ENCODE assay signal across 7 cellular contexts in genomic region chr19:9323557-9323918, GRCh38. TPM values are rescaled to one million over a fixed set of nuclear protein-coding genes. Genes with fewer than 3 reads are reported as not detected.
DNase-seq lines count a peak whose midpoint lies in the region; FAIRE-seq and TF ChIP-seq lines count a peak whose summit lies in the region.

No MANE protein-coding gene starts in this region.

- no peaks in the 10 kb centered on the region for H3K9me2 ChIP-seq in SK-N-SH

- TF ChIP-seq EP300 in SK-N-SH (IDR thresholded peaks at IDR 0.05; ENCODE audit: borderline replicate concordance in 1 of 2, low read depth in 1 of 2, low read length in 1 of 2), result no peak

- H2AFZ ChIP-seq in SK-N-SH (ENCODE audit: low read depth) (peak overlapping the region; percentile 97), smooth muscle cell (ENCODE audit: low read depth) (peak overlapping the region; percentile 90)

- CTCF ChIA-PET in SK-N-SH (lab: Yijun Ruan, JAX), result interaction anchor here (1.0 to 1.3 kb wide), 5 partner anchors 9 to 20 kb away, joined by 3 to 6 read pairs (median 3); partner anchors contain the start of gene ZNF699

- H3K79me2 ChIP-seq in SK-N-SH (ENCODE audit: insufficient read depth) (peaks cover 26% of the 10 kb centered on the region), smooth muscle cell (ENCODE audit: low read depth) (peaks cover 25% of the 10 kb centered on the region)

- H3K27me3 ChIP-seq in HAP-1 (ENCODE audit: low read depth) (no peaks in the 10 kb centered on the region), SK-N-SH (ENCODE audit: insufficient read depth) (no peaks in the 10 kb centered on the region), smooth muscle cell (ENCODE audit: low read depth) (no peaks in the 10 kb centered on the region)

- H4K20me1 ChIP-seq in SK-N-SH (ENCODE audit: insufficient read depth), result no peaks in the 10 kb centered on the region
- no peaks in the 10 kb centered on the region for H4K20me1 ChIP-seq in smooth muscle cell (ENCODE audit: low read depth)

- no peak for TF ChIP-seq RAD21 in SK-N-SH (IDR thresholded peaks at IDR 0.05; ENCODE audit: low read length)

- POLR2A ChIA-PET in SK-N-SH (lab: Yijun Ruan, JAX), result interaction anchor here (0.7 to 0.9 kb wide), 2 partner anchors 14 to 49 kb away, joined by 3 to 5 read pairs; partner anchors contain the start of gene ZNF699

- peak; percentile 58 for FAIRE-seq in islet of Langerhans (lab: Jason Lieb, UNC)

- H3K4me3 ChIP-seq in GM12865 (ENCODE audit: low read depth, low read length) (peak overlapping the region; percentile 68), HAP-1 (peak overlapping the region; percentile 62), SK-N-SH (ENCODE audit: low read depth in 2 of 2, low read length in 1 of 2) (peak overlapping the region; percentile 71 to 80), smooth muscle cell (peak overlapping the region; percentile 66)

- H3F3A ChIP-seq in SK-N-SH (replicated peaks; ENCODE audit: insufficient read depth) (peaks cover 16% of the 10 kb centered on the region), smooth muscle cell (ENCODE audit: low read depth) (peaks cover 6% of the 10 kb centered on the region)

- peaks cover 3% of the 10 kb centered on the region; the same call in 1 of the 2 replicates for H3K4me1 ChIP-seq in HAP-1
- H3K4me1 ChIP-seq in SK-N-SH (ENCODE audit: control insufficient read depth in 1 of 2, insufficient read depth in 2 of 2, low read depth in 1 of 2, low read length in 1 of 2), result peaks cover 0 to 4% of the 10 kb centered on the region in 2 experiments; a peak in 1 of 4 replicates
- no peaks in the 10 kb centered on the region for H3K4me1 ChIP-seq in smooth muscle cell (ENCODE audit: low read depth)

- H3K27ac ChIP-seq in SK-N-SH (ENCODE audit: low read depth in 2 of 2, low read length in 1 of 2), result peak overlapping the region; percentile 71 to 89
- H3K27ac ChIP-seq in caudate nucleus (ENCODE audit: low read depth, low read length), result peak overlapping the region; percentile 97
- H3K27ac ChIP-seq in smooth muscle cell (ENCODE audit: low read depth), result peak overlapping the region; percentile 61

- peak overlapping the region; percentile 76; the same call in 1 of the 2 replicates for H3K9ac ChIP-seq in SK-N-SH
- H3K9ac ChIP-seq in smooth muscle cell (ENCODE audit: low read depth), result peak overlapping the region; percentile 47

- TF ChIP-seq CTCF in GM12865 (IDR thresholded peaks at IDR 0.05; ENCODE audit: insufficient read depth, low read depth, low read length, missing control alignments) (no peak), SK-N-SH (IDR thresholded peaks at IDR 0.05) (no peak), smooth muscle cell (IDR thresholded peaks at IDR 0.05; ENCODE audit: borderline replicate concordance, insufficient read depth, poor library complexity, severe bottlenecking) (no peak)

- H3K9me3 ChIP-seq in HAP-1 (peaks cover 8% of the 10 kb centered on the region), SK-N-SH (peaks cover 12% of the 10 kb centered on the region), smooth muscle cell (replicated peaks; ENCODE audit: low read depth) (peaks cover 8% of the 10 kb centered on the region)

- 13% methylated on average over 9 of the region's 9 CpGs for WGBS in SK-N-SH (ENCODE audit: low lambda C conversion rate)
- 31% methylated on average over 9 of the region's 9 CpGs for WGBS in smooth muscle cell (ENCODE audit: low lambda C conversion rate)

- in situ Hi-C loops in HAP-1 (cut with MboI; ENCODE audit: low sequenced_read_pairs), result loop anchor here (25.0 kb wide), 1 partner anchor 464 kb away; no protein-coding TSS in a partner anchor

- DNase-seq in GM12865 (ENCODE audit: low read depth), result peak; percentile 85
- peak; percentile 41 to 71 for DNase-seq in HAP-1 (ENCODE audit: low spot score in 2 of 2)
- peak; percentile 92 for DNase-seq in M059J (ENCODE audit: low read depth)
- peak; percentile 66 for DNase-seq in SK-N-SH
- DNase-seq in caudate nucleus (lab: John Stamatoyannopoulos, UW), result peak in 58 of 61 donors; percentile 21 to 92 (median 72)
- no peak for DNase-seq in smooth muscle cell (lab: John Stamatoyannopoulos, UW; ENCODE audit: unreplicated experiment)

- H3K4me2 ChIP-seq in SK-N-SH, result peak overlapping the region; percentile 72
- H3K4me2 ChIP-seq in smooth muscle cell, result peak overlapping the region; percentile 90

- H3K36me3 ChIP-seq in HAP-1 (replicated peaks) (no peaks in the 10 kb centered on the region), SK-N-SH (replicated peaks in 1 of 2; ENCODE audit: control insufficient read depth in 1 of 2, insufficient read depth in 2 of 2, low read length in 1 of 2) (peaks cover 3 to 35% of the 10 kb centered on the region in 2 experiments), smooth muscle cell (ENCODE audit: low read depth) (peaks cover 8% of the 10 kb centered on the region)

TF ChIP-seq in SK-N-SH, 30 proteins besides CTCF, POLR2A, EP300 and RAD21:
- TF ChIP-seq YY1 (IDR thresholded peaks at IDR 0.05; ENCODE audit: low read depth), result no peak
- peak; percentile 77 for TF ChIP-seq RFX5 (IDR thresholded peaks at IDR 0.05; ENCODE audit: low read length)
- no peak for TF ChIP-seq NFIC (IDR thresholded peaks at IDR 0.05; ENCODE audit: borderline replicate concordance)
- TF ChIP-seq USF1 (IDR thresholded peaks at IDR 0.05; ENCODE audit: borderline replicate concordance, low read depth), result no peak

RNA-seq across cellular contexts. Expression of gene ZNF559, which starts 0.4 kb away (rescaled TPM):
- 7.0 and 13.5 TPM in 2 replicates for total RNA-seq in M059J (2014; rRNA removed; shearing (Covaris generic))
- polyA plus RNA-seq in SK-N-SH (2012; rRNA removed) (10.4 and 15.2 TPM in 2 replicates), smooth muscle cell (7.8 and 8.9 TPM in 2 replicates)
- polyA plus RNA-seq in SK-N-SH (2012; cell fraction: cytosol; rRNA removed), result 14.5 and 18.1 TPM in 2 replicates
- polyA plus RNA-seq in SK-N-SH (2012; cell fraction: nucleus; rRNA removed), result 22.8 and 30.3 TPM in 2 replicates
- 22.8 and 23.8 TPM in 2 replicates for total RNA-seq in smooth muscle cell

RNA-seq across cellular contexts. Expression of gene ZNF699, which starts 13.9 kb away (rescaled TPM):
- total RNA-seq in M059J (2014; rRNA removed; shearing (Covaris generic)), result 5.9 and 18.5 TPM in 2 replicates
- polyA plus RNA-seq in SK-N-SH (2012; rRNA removed) (0.97 and 1.2 TPM in 2 replicates), smooth muscle cell (3.5 and 3.7 TPM in 2 replicates)
- 0.76 and 1.1 TPM in 2 replicates for polyA plus RNA-seq in SK-N-SH (2012; cell fraction: cytosol; rRNA removed)
- 2.4 and 3.0 TPM in 2 replicates for polyA plus RNA-seq in SK-N-SH (2012; cell fraction: nucleus; rRNA removed)
- 6.3 and 17.9 TPM in 2 replicates for total RNA-seq in smooth muscle cell

RNA-seq across cellular contexts. Expression of gene ZNF177, which starts 39.3 kb away (rescaled TPM):
- 3.1 and 4.0 TPM in 2 replicates for total RNA-seq in M059J (2014; rRNA removed; shearing (Covaris generic))
- polyA plus RNA-seq in SK-N-SH (2012; rRNA removed) (2.6 and 3.6 TPM in 2 replicates), smooth muscle cell (2.4 and 2.8 TPM in 2 replicates)
- polyA plus RNA-seq in SK-N-SH (2012; cell fraction: cytosol; rRNA removed), result 3.0 and 3.1 TPM in 2 replicates
- 7.4 and 12.0 TPM in 2 replicates for polyA plus RNA-seq in SK-N-SH (2012; cell fraction: nucleus; rRNA removed)
- 4.8 and 5.3 TPM in 2 replicates for total RNA-seq in smooth muscle cell
